ENCODE assay signal across 8 cellular contexts in the genomic region with DNA sequence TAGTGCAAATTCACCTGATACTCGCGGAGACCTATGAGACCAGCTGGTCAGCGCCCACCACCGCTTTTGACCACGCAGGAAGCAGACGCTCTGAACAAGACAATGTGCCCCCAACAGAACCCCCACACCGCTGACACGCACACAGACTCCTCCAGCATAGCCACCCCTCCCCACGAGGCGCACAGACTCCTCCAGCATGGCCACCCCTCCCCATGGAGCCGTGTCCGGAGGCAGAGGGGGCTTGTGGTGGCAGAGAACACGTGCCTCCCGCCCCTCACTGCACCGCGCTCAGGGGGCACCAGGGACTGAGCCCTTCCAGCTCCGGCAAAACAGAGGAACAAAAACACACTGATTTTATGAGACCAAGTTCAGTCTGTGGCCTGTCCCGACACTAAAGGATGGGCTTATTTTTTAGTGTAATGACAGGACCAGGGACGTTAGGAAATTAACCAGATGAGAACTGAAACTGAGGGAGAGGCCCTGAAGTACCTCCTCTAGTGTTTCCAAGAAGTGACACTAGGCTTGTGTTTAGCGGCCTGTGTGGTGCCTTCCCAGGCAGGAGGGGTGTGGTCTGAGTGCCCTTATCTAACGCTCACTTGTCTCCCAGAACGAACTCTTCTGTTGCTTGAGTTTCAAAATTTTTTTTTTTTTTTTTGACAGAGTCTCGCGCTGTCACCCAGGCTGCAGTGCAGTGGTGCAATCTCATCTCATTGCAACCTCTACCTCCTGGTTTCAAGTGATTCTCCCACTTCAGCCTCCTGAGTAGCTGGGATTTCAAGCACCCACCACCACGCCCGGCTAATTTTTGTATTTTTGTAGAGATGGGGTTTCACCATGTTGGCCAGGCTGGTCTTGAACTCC.
A peak's percentile ranks its signal among the peaks of the same experiment; 100 is the strongest.
DNase-seq lines count a peak whose midpoint lies in the region; ATAC-seq lines count a peak whose summit lies in the region.

No MANE protein-coding gene starts in this region.

- H3K9me3 Mint-ChIP-seq in memory B cell, result peaks cover 2% of the 10 kb centered on the region

- H3K4me3 Mint-ChIP-seq in memory B cell, result peak overlapping the region; percentile 22

- ATAC-seq in GM18861 (IDR thresholded peaks at IDR 0.05; ENCODE audit: unreplicated experiment), result peak; percentile 46
- ATAC-seq in GM21723 (IDR thresholded peaks at IDR 0.05; ENCODE audit: unreplicated experiment), result peak; percentile 70
- ATAC-seq in memory B cell (ENCODE audit: low read depth), result peak; percentile 89
- no peak for ATAC-seq in HG03457 (IDR thresholded peaks at IDR 0.05; ENCODE audit: unreplicated experiment)

- DNase-seq in OCI-M2 (lab: John Stamatoyannopoulos, UW; ENCODE audit: unreplicated experiment) (peak; percentile 99), memory B cell (ENCODE audit: low spot score in 2 of 2) (no peak), NCI-H82 (lab: John Stamatoyannopoulos, UW) (no peak), NCI-H446 (lab: John Stamatoyannopoulos, UW) (no peak), AG08395 (ENCODE audit: low spot score) (no peak)

- H3K4me1 Mint-ChIP-seq in memory B cell, result peaks cover 8% of the 10 kb centered on the region

- H3K27me3 Mint-ChIP-seq in memory B cell, result no peaks in the 10 kb centered on the region

- H3K27ac Mint-ChIP-seq in memory B cell, result no peak overlapping the region

- no peaks in the 10 kb centered on the region for H3K36me3 Mint-ChIP-seq in memory B cell
